1 cellular context compared by ENCODE assay signal in genomic region chr19:46787331-46788100, GRCh38.
TF ChIP-seq lines count a peak whose summit lies in the region.

No MANE protein-coding gene starts in this region.

TF ChIP-seq in HepG2, 621 proteins besides CTCF, POLR2A, EP300 and RAD21 (continued from another document and continues in another):
- TF ChIP-seq ZNF616 (CRISPR knock-in tag; IDR thresholded peaks at IDR 0.05; ENCODE audit: low read depth): 0 out of 2 replicates have a peak, but pooled peaks have one; percentile 52
- TF ChIP-seq PRDM10 (CRISPR knock-in tag; IDR thresholded peaks at IDR 0.05; ENCODE audit: low read depth): no peak
- TF ChIP-seq ZNF546 (CRISPR knock-in tag; conservative IDR thresholded peaks at IDR 0.05): no peak; the same call in 1 of the 2 replicates
- TF ChIP-seq KMT2A (CRISPR knock-in tag; IDR thresholded peaks at IDR 0.05): no peak
- no peak for TF ChIP-seq ZNF570 (CRISPR knock-in tag; IDR thresholded peaks at IDR 0.05; ENCODE audit: borderline replicate concordance)
- no peak for TF ChIP-seq ZNF776 (CRISPR knock-in tag; IDR thresholded peaks at IDR 0.05)
- no peak for TF ChIP-seq SYNCRIP (IDR thresholded peaks at IDR 0.05; ENCODE audit: insufficient read depth, low read depth, low read length)
- no peak for TF ChIP-seq ZNF101 (CRISPR knock-in tag; IDR thresholded peaks at IDR 0.05; ENCODE audit: borderline replicate concordance, low read depth)
- TF ChIP-seq RERE (CRISPR knock-in tag; IDR thresholded peaks at IDR 0.05; ENCODE audit: low read depth): no peak
- no peak for TF ChIP-seq TFAP4 (IDR thresholded peaks at IDR 0.05; ENCODE audit: borderline replicate concordance, low read depth)
- no peak for TF ChIP-seq ERF (CRISPR knock-in tag; IDR thresholded peaks at IDR 0.05)
- TF ChIP-seq CEBPG (CRISPR knock-in tag; IDR thresholded peaks at IDR 0.05): no peak
- TF ChIP-seq GRHL1 (CRISPR knock-in tag; conservative IDR thresholded peaks at IDR 0.05): no peak
- no peak for TF ChIP-seq ZBTB49 (CRISPR knock-in tag; IDR thresholded peaks at IDR 0.05; ENCODE audit: borderline replicate concordance)
- no peak for TF ChIP-seq ZFP41 (CRISPR knock-in tag; IDR thresholded peaks at IDR 0.05; ENCODE audit: borderline replicate concordance)
- TF ChIP-seq CC2D1A (CRISPR knock-in tag; IDR thresholded peaks at IDR 0.05): no peak
- peak; percentile 23 for TF ChIP-seq XRCC5 (optimal IDR thresholded peaks at IDR 0.05; ENCODE audit: low read length)
- no peak for TF ChIP-seq MEIS2 (CRISPR knock-in tag; IDR thresholded peaks at IDR 0.05)
- no peak for TF ChIP-seq IKZF4 (CRISPR knock-in tag; IDR thresholded peaks at IDR 0.05; ENCODE audit: borderline replicate concordance, low read depth, not compliant biosample characterization)
- TF ChIP-seq ZNF260 (CRISPR knock-in tag; IDR thresholded peaks at IDR 0.05; ENCODE audit: borderline replicate concordance, low read depth): no peak
- TF ChIP-seq ZNF350 (CRISPR knock-in tag; IDR thresholded peaks at IDR 0.05; ENCODE audit: borderline replicate concordance, low read depth): no peak
- no peak for TF ChIP-seq ZBTB2 (CRISPR knock-in tag; IDR thresholded peaks at IDR 0.05; ENCODE audit: low read depth)
- TF ChIP-seq NFAT5 (CRISPR knock-in tag; IDR thresholded peaks at IDR 0.05): peak; percentile 35
- 0 out of 2 replicates have a peak, but pooled peaks have one; percentile 48 for TF ChIP-seq ZNF589 (CRISPR knock-in tag; conservative IDR thresholded peaks at IDR 0.05)
- TF ChIP-seq ZNF564 (CRISPR knock-in tag; IDR thresholded peaks at IDR 0.05): peak; percentile 42; the same call in 1 of the 2 replicates
- peak; percentile 45; the same call in 1 of the 2 replicates for TF ChIP-seq SIN3A (IDR thresholded peaks at IDR 0.05; ENCODE audit: borderline replicate concordance, low read depth, low read length)
- TF ChIP-seq ZNF331 (CRISPR knock-in tag; IDR thresholded peaks at IDR 0.05): no peak
- no peak for TF ChIP-seq BCLAF1 (IDR thresholded peaks at IDR 0.05)
- TF ChIP-seq ZNF790 (CRISPR knock-in tag; IDR thresholded peaks at IDR 0.05; ENCODE audit: borderline replicate concordance): peak; percentile 62; the same call in 1 of the 2 replicates
- 0 out of 2 replicates have a peak, but pooled peaks have one; percentile 45 for TF ChIP-seq ZNF232 (CRISPR knock-in tag; IDR thresholded peaks at IDR 0.05; ENCODE audit: borderline replicate concordance)
- TF ChIP-seq NFYB (CRISPR knock-in tag; IDR thresholded peaks at IDR 0.05): no peak
